In the genomic region with DNA sequence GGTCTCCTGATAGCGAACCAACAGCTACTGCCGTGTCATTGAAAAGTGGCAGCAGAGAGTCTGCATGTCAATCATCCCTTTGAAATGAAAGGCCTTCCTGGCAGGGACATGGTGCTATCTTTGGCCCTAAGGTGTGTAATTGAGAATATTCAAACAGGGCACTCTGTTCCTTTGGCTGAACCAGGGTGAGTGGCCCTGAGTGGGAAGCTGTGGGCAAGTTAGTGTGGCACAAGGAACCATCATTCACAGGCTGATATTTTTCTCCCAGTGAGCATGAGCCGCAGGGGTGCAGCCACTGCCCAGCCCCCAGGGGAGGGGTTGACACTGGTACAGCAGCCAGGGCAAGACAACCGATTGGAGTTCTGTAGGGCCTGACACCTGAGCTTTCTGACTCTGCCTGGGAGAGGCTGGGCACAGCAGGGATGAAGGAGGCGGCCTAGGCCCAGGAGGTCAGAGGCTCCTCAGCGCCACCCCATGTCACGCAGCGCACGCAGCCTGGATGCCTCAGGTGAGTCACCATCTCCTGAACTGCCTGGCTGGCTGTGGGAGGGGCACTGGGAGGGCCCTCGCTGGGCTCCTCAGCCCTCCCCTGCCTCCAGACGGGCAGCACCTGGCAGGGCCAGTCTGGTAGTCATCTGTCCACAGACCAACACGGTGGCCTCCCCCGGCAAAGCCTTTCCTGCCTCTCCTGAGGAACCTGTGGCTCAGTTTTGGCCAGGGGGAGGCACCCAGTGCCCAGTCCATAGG, we compare ENCODE assay signal across 1 cellular context.
TF ChIP-seq lines count a peak whose summit lies in the region.

No MANE protein-coding gene starts in this region.

TF ChIP-seq in HEK293, 187 proteins besides CTCF, POLR2A, EP300 and RAD21 (continued from another document and continues in another):
- TF ChIP-seq, protein P1, sequence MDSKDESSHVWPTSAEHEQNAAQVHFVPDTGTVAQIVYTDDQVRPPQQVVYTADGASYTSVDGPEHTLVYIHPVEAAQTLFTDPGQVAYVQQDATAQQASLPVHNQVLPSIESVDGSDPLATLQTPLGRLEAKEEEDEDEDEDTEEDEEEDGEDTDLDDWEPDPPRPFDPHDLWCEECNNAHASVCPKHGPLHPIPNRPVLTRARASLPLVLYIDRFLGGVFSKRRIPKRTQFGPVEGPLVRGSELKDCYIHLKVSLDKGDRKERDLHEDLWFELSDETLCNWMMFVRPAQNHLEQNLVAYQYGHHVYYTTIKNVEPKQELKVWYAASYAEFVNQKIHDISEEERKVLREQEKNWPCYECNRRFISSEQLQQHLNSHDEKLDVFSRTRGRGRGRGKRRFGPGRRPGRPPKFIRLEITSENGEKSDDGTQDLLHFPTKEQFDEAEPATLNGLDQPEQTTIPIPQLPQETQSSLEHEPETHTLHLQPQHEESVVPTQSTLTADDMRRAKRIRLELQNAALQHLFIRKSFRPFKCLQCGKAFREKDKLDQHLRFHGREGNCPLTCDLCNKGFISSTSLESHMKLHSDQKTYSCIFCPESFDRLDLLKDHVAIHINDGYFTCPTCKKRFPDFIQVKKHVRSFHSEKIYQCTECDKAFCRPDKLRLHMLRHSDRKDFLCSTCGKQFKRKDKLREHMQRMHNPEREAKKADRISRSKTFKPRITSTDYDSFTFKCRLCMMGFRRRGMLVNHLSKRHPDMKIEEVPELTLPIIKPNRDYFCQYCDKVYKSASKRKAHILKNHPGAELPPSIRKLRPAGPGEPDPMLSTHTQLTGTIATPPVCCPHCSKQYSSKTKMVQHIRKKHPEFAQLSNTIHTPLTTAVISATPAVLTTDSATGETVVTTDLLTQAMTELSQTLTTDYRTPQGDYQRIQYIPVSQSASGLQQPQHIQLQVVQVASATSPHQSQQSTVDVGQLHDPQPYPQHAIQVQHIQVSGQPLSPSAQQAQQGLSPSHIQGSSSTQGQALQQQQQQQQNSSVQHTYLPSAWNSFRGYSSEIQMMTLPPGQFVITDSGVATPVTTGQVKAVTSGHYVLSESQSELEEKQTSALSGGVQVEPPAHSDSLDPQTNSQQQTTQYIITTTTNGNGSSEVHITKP (tag by site-specific recombination; IDR thresholded peaks at IDR 0.05) = no peak
- TF ChIP-seq ZNF223 (tag by site-specific recombination; IDR thresholded peaks at IDR 0.05) = no peak
- TF ChIP-seq, protein P2, sequence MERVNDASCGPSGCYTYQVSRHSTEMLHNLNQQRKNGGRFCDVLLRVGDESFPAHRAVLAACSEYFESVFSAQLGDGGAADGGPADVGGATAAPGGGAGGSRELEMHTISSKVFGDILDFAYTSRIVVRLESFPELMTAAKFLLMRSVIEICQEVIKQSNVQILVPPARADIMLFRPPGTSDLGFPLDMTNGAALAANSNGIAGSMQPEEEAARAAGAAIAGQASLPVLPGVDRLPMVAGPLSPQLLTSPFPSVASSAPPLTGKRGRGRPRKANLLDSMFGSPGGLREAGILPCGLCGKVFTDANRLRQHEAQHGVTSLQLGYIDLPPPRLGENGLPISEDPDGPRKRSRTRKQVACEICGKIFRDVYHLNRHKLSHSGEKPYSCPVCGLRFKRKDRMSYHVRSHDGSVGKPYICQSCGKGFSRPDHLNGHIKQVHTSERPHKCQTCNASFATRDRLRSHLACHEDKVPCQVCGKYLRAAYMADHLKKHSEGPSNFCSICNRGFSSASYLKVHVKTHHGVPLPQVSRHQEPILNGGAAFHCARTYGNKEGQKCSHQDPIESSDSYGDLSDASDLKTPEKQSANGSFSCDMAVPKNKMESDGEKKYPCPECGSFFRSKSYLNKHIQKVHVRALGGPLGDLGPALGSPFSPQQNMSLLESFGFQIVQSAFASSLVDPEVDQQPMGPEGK (tag by site-specific recombination; IDR thresholded peaks at IDR 0.05) = peak; percentile 57; the same call in 1 of the 2 replicates
- no peak for TF ChIP-seq ZNF571 (tag by site-specific recombination; IDR thresholded peaks at IDR 0.05)
- TF ChIP-seq, protein P3, sequence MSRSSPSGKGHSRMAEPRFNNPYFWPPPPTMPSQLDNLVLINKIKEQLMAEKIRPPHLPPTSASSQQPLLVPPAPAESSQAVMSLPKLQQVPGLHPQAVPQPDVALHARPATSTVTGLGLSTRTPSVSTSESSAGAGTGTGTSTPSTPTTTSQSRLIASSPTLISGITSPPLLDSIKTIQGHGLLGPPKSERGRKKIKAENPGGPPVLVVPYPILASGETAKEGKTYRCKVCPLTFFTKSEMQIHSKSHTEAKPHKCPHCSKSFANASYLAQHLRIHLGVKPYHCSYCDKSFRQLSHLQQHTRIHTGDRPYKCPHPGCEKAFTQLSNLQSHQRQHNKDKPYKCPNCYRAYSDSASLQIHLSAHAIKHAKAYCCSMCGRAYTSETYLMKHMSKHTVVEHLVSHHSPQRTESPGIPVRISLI (tag by site-specific recombination; IDR thresholded peaks at IDR 0.05) = no peak
- TF ChIP-seq ZBTB7A (tag by site-specific recombination; IDR thresholded peaks at IDR 0.05; ENCODE audit: low read depth) = no peak
- no peak for TF ChIP-seq ZNF121 (tag by site-specific recombination; IDR thresholded peaks at IDR 0.05)
- no peak for TF ChIP-seq ZNF596 (tag by site-specific recombination; IDR thresholded peaks at IDR 0.05)
- TF ChIP-seq ZNF521 (tag by site-specific recombination; IDR thresholded peaks at IDR 0.05) = no peak
- TF ChIP-seq ZNF561 (tag by site-specific recombination; IDR thresholded peaks at IDR 0.05; ENCODE audit: borderline replicate concordance) = 0 out of 2 replicates have a peak, but pooled peaks have one; percentile 41
- peak; percentile 88 for TF ChIP-seq ZIC2 (tag by site-specific recombination; IDR thresholded peaks at IDR 0.05)
- TF ChIP-seq ZNF24 (tag by site-specific recombination; IDR thresholded peaks at IDR 0.05) = peak; percentile 26; the same call in 1 of the 2 replicates
- TF ChIP-seq, protein P4, sequence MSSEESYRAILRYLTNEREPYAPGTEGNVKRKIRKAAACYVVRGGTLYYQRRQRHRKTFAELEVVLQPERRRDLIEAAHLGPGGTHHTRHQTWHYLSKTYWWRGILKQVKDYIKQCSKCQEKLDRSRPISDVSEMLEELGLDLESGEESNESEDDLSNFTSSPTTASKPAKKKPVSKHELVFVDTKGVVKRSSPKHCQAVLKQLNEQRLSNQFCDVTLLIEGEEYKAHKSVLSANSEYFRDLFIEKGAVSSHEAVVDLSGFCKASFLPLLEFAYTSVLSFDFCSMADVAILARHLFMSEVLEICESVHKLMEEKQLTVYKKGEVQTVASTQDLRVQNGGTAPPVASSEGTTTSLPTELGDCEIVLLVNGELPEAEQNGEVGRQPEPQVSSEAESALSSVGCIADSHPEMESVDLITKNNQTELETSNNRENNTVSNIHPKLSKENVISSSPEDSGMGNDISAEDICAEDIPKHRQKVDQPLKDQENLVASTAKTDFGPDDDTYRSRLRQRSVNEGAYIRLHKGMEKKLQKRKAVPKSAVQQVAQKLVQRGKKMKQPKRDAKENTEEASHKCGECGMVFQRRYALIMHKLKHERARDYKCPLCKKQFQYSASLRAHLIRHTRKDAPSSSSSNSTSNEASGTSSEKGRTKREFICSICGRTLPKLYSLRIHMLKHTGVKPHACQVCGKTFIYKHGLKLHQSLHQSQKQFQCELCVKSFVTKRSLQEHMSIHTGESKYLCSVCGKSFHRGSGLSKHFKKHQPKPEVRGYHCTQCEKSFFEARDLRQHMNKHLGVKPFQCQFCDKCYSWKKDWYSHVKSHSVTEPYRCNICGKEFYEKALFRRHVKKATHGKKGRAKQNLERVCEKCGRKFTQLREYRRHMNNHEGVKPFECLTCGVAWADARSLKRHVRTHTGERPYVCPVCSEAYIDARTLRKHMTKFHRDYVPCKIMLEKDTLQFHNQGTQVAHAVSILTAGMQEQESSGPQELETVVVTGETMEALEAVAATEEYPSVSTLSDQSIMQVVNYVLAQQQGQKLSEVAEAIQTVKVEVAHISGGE (tag by site-specific recombination; conservative IDR thresholded peaks at IDR 0.05; ENCODE audit: low read depth) = no peak
- no peak for TF ChIP-seq GFI1B (tag by site-specific recombination; IDR thresholded peaks at IDR 0.05)
- 0 out of 2 replicates have a peak, but pooled peaks have one; percentile 50 for TF ChIP-seq BCL11A (tag by site-specific recombination; IDR thresholded peaks at IDR 0.05; ENCODE audit: low read depth)
- TF ChIP-seq FEZF1 (tag by site-specific recombination; IDR thresholded peaks at IDR 0.05) = no peak
- TF ChIP-seq HOXD13 (CRISPR knock-in tag; IDR thresholded peaks at IDR 0.05; ENCODE audit: borderline replicate concordance) = no peak
- TF ChIP-seq MZF1 (tag by site-specific recombination; IDR thresholded peaks at IDR 0.05; ENCODE audit: borderline replicate concordance) = no peak
- TF ChIP-seq SETDB1 (IDR thresholded peaks at IDR 0.05; ENCODE audit: insufficient read length, low read length) = no peak
- TF ChIP-seq, protein P5, sequence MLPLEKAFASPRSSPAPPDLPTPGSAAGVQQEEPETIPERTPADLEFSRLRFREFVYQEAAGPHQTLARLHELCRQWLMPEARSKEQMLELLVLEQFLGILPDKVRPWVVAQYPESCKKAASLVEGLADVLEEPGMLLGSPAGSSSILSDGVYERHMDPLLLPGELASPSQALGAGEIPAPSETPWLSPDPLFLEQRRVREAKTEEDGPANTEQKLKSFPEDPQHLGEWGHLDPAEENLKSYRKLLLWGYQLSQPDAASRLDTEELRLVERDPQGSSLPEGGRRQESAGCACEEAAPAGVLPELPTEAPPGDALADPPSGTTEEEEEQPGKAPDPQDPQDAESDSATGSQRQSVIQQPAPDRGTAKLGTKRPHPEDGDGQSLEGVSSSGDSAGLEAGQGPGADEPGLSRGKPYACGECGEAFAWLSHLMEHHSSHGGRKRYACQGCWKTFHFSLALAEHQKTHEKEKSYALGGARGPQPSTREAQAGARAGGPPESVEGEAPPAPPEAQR (tag by site-specific recombination; IDR thresholded peaks at IDR 0.05) = no peak
- no peak for TF ChIP-seq ZNF426 (tag by site-specific recombination; IDR thresholded peaks at IDR 0.05)
- no peak for TF ChIP-seq ZNF394 (tag by site-specific recombination; IDR thresholded peaks at IDR 0.05; ENCODE audit: borderline replicate concordance)
- no peak for TF ChIP-seq ZNF19 (tag by site-specific recombination; IDR thresholded peaks at IDR 0.05; ENCODE audit: low read depth)
- no peak for TF ChIP-seq REPIN1 (tag by site-specific recombination; IDR thresholded peaks at IDR 0.05; ENCODE audit: low read depth)
- TF ChIP-seq ZFP3 (tag by site-specific recombination; IDR thresholded peaks at IDR 0.05; ENCODE audit: low read depth) = no peak
- TF ChIP-seq, protein P6, sequence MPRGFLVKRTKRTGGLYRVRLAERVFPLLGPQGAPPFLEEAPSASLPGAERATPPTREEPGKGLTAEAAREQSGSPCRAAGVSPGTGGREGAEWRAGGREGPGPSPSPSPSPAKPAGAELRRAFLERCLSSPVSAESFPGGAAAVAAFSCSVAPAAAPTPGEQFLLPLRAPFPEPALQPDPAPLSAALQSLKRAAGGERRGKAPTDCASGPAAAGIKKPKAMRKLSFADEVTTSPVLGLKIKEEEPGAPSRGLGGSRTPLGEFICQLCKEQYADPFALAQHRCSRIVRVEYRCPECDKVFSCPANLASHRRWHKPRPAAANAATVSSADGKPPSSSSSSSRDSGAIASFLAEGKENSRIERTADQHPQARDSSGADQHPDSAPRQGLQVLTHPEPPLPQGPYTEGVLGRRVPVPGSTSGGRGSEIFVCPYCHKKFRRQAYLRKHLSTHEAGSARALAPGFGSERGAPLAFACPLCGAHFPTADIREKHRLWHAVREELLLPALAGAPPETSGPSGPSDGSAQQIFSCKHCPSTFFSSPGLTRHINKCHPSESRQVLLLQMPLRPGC (tag by site-specific recombination; IDR thresholded peaks at IDR 0.05) = no peak
- TF ChIP-seq ZNF157 (tag by site-specific recombination; IDR thresholded peaks at IDR 0.05) = no peak
- TF ChIP-seq ZNF514 (tag by site-specific recombination; IDR thresholded peaks at IDR 0.05) = no peak
- no peak for TF ChIP-seq ZNF266 (tag by site-specific recombination; IDR thresholded peaks at IDR 0.05; ENCODE audit: low read depth)
- TF ChIP-seq ZNF623 (tag by site-specific recombination; IDR thresholded peaks at IDR 0.05) = no peak
- TF ChIP-seq SP3 (tag by site-specific recombination; IDR thresholded peaks at IDR 0.05) = peak; percentile 66
- TF ChIP-seq, protein P7, sequence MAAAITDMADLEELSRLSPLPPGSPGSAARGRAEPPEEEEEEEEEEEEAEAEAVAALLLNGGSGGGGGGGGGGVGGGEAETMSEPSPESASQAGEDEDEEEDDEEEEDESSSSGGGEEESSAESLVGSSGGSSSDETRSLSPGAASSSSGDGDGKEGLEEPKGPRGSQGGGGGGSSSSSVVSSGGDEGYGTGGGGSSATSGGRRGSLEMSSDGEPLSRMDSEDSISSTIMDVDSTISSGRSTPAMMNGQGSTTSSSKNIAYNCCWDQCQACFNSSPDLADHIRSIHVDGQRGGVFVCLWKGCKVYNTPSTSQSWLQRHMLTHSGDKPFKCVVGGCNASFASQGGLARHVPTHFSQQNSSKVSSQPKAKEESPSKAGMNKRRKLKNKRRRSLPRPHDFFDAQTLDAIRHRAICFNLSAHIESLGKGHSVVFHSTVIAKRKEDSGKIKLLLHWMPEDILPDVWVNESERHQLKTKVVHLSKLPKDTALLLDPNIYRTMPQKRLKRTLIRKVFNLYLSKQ (tag by site-specific recombination; IDR thresholded peaks at IDR 0.05; ENCODE audit: borderline replicate concordance) = no peak
- TF ChIP-seq YY2 (tag by site-specific recombination; IDR thresholded peaks at IDR 0.05) = no peak
- no peak for TF ChIP-seq ZNF311 (tag by site-specific recombination; IDR thresholded peaks at IDR 0.05; ENCODE audit: borderline replicate concordance)
- no peak for TF ChIP-seq ZNF433 (tag by site-specific recombination; IDR thresholded peaks at IDR 0.05; ENCODE audit: low read depth)
- TF ChIP-seq TCF7L2 (IDR thresholded peaks at IDR 0.05; ENCODE audit: borderline replicate concordance, low read depth, low read length) = no peak
- TF ChIP-seq MYNN (tag by site-specific recombination; IDR thresholded peaks at IDR 0.05; ENCODE audit: borderline replicate concordance) = no peak
- peak; percentile 20; the same call in 1 of the 2 replicates for TF ChIP-seq SCRT2 (tag by site-specific recombination; IDR thresholded peaks at IDR 0.05)
- no peak for TF ChIP-seq KLF10 (tag by site-specific recombination; IDR thresholded peaks at IDR 0.05)
- no peak for TF ChIP-seq ZNF776 (tag by site-specific recombination; IDR thresholded peaks at IDR 0.05; ENCODE audit: borderline replicate concordance)
